Comparison of ENCODE assay signal across 8 cellular contexts in genomic region chr4:128061566-128062536, GRCh38. TPM values are rescaled to one million over a fixed set of nuclear protein-coding genes. Genes with fewer than 3 reads are reported as not detected.
A peak's percentile ranks its signal among the peaks of the same experiment; 100 is the strongest.
DNase-seq lines count a peak whose midpoint lies in the region; ATAC-seq and TF ChIP-seq lines count a peak whose summit lies in the region.

No MANE protein-coding gene starts in this region.

- in situ Hi-C loops in GM23248 (cut with MboI): no loop called here

- H3K9me3 ChIP-seq in GM23248 (ENCODE audit: low read depth) (no peaks in the 10 kb centered on the region), KOPT-K1 (ENCODE audit: insufficient read depth, low read length, poor library complexity, severe bottlenecking) (no peaks in the 10 kb centered on the region), SK-N-MC (ENCODE audit: low read depth, low read length) (no peaks in the 10 kb centered on the region), ovary (no peaks in the 10 kb centered on the region), thymus (ENCODE audit: control insufficient read depth) (no peaks in the 10 kb centered on the region)

- H3K36me3 ChIP-seq in GM23248 (ENCODE audit: low read depth) (no peaks in the 10 kb centered on the region), KOPT-K1 (ENCODE audit: insufficient read depth, low read length) (no peaks in the 10 kb centered on the region), SK-N-MC (ENCODE audit: insufficient read depth, low read length) (no peaks in the 10 kb centered on the region), ovary (no peaks in the 10 kb centered on the region), thymus (ENCODE audit: control insufficient read depth, insufficient read depth) (no peaks in the 10 kb centered on the region)

- H3K36me3 Mint-ChIP-seq in activated naive CD4-positive, alpha-beta T cell treated with anti-CD3 and anti-CD28 coated beads, Interleukin-2, amount 50 U/mL, for 72 hours: no peaks in the 10 kb centered on the region

- no peak for TF ChIP-seq EP300 in ovary (IDR thresholded peaks at IDR 0.05)

- H4K20me1 ChIP-seq in GM23248 (ENCODE audit: insufficient read depth): no peaks in the 10 kb centered on the region

- peaks cover 50% of the 10 kb centered on the region for H3K79me2 ChIP-seq in GM23248 (ENCODE audit: insufficient read depth)

- intact Hi-C loops in Right ventricle myocardium superior (cut with DNase I) (no loop called here), ovary (cut with DNase I) (loop anchor here in 2 of 4 donors (5.0 to 10.0 kb wide), 2 partner anchors 95 to 753 kb away; partner anchors contain the start of genes ABHD18 (in 1 of the 2) and MFSD8 (in 1 of the 2))

- peak overlapping the region; percentile 68 to 90 for H3K27ac Mint-ChIP-seq in activated naive CD4-positive, alpha-beta T cell treated with anti-CD3 and anti-CD28 coated beads, Interleukin-2, amount 50 U/mL, for 72 hours

- 1 to 2% methylated on average over 44 to 84 of the region's 101 CpGs for WGBS in GM23248 (ENCODE audit: low coverage in 1 of 2, low lambda C conversion rate in 2 of 2, missing lambda C conversion rate in 2 of 2), 2 experiments
- 0 to 1% (median 0%) methylated on average over 53 to 101 of the region's 101 CpGs for WGBS in ovary, 3 donors
- WGBS in thymus: under 1% methylated on average over 101 of the region's 101 CpGs

- H3K4me3 ChIP-seq in GM23248: peak overlapping the region; percentile 90
- H3K4me3 ChIP-seq in SK-N-MC: peak overlapping the region; percentile 92
- peak overlapping the region; percentile 77 for H3K4me3 ChIP-seq in ovary
- peak overlapping the region; percentile 70 for H3K4me3 ChIP-seq in thymus (ENCODE audit: low read length)

- peak overlapping the region; percentile 95 for H3K9ac ChIP-seq in GM23248
- H3K9ac ChIP-seq in SK-N-MC (ENCODE audit: insufficient read length): peak overlapping the region; percentile 96

- H3K27ac ChIP-seq in GM23248 (peak overlapping the region; percentile 87), KOPT-K1 (ENCODE audit: low read depth, low read length, poor library complexity, severe bottlenecking) (peak overlapping the region; percentile 89), SK-N-MC (no peak overlapping the region), ovary (peak overlapping the region; percentile 86 to 94), thymus (ENCODE audit: low read depth) (peak overlapping the region; percentile 89)

- H3F3A ChIP-seq in GM23248 (ENCODE audit: insufficient read depth): no peaks in the 10 kb centered on the region

- no peak for TF ChIP-seq POLR2A in ovary (IDR thresholded peaks at IDR 0.05)

- DNase-seq in ELR (ENCODE audit: low read depth) (peak; percentile 53), GM23248 (peak; percentile 81), SK-N-MC (ENCODE audit: low read depth, low spot score) (no peak), Right ventricle myocardium superior (peak; percentile 71), ovary (peak; percentile 40 to 72 (median 57))
- peak; percentile 60 to 84 for DNase-seq in activated naive CD4-positive, alpha-beta T cell treated with anti-CD3 and anti-CD28 coated beads, Interleukin-2, amount 50 U/mL, for 72 hours (ENCODE audit: low spot score in 2 of 2)

- H3K27me3 ChIP-seq in GM23248 (replicated peaks; ENCODE audit: insufficient read depth): no peaks in the 10 kb centered on the region
- H3K27me3 ChIP-seq in ovary: no peaks in the 10 kb centered on the region
- no peaks in the 10 kb centered on the region for H3K27me3 ChIP-seq in thymus (ENCODE audit: control insufficient read depth, insufficient read depth)

- no peaks in the 10 kb centered on the region for H3K9me3 Mint-ChIP-seq in activated naive CD4-positive, alpha-beta T cell treated with anti-CD3 and anti-CD28 coated beads, Interleukin-2, amount 50 U/mL, for 72 hours

- H3K4me1 ChIP-seq in GM23248 (ENCODE audit: insufficient read depth) (0 out of 2 replicates have a peak, but pooled peaks cover 5% of the 10 kb centered on the region), ovary (ENCODE audit: insufficient read depth) (peaks cover 5% of the 10 kb centered on the region), thymus (ENCODE audit: control insufficient read depth, insufficient read depth, low read length) (peaks cover 3% of the 10 kb centered on the region)

- TF ChIP-seq CTCF in ovary (IDR thresholded peaks at IDR 0.05): no peak

- peak overlapping the region; percentile 90 for H3K4me2 ChIP-seq in GM23248 (ENCODE audit: unreplicated experiment)

- H2AFZ ChIP-seq in GM23248: peak overlapping the region; percentile 80

- peak; percentile 35 to 44 for ATAC-seq in activated naive CD4-positive, alpha-beta T cell treated with anti-CD3 and anti-CD28 coated beads, Interleukin-2, amount 50 U/mL, for 72 hours
- peak; percentile 34 for ATAC-seq in Right ventricle myocardium superior (ENCODE audit: poor library complexity)

- H3K9me2 ChIP-seq in GM23248 (ENCODE audit: insufficient read depth): no peaks in the 10 kb centered on the region

RNA-seq across cellular contexts. Expression of gene LARP1B, which starts 0.7 kb away (rescaled TPM):
- 14.3 and 16.0 TPM in 2 replicates for total RNA-seq in GM23248 (2014; rRNA removed; shearing (Covaris generic))
- polyA plus RNA-seq in GM23248 (2016; fragmentation: Nextera tagmentation; extraction: Ambion mirVana) (5.7 and 6.6 TPM in 2 replicates), ovary (1 to 10 TPM; 7.6 to 9.8 TPM), thymus (12.5 TPM)
- 10 to 100 TPM; 18.1 to 32.5 TPM for total RNA-seq in activated naive CD4-positive, alpha-beta T cell treated with anti-CD3 and anti-CD28 coated beads, Interleukin-2, amount 50 U/mL, for 72 hours
- total RNA-seq in Right ventricle myocardium superior (15.1 TPM), ovary (10 to 100 TPM; 15.5 to 27.8 (median 20.3) TPM)
